In genomic region chr6:89145461-89145961, GRCh38 we compare ENCODE assay signal across 8 cellular contexts. TPM values are rescaled to one million over a fixed set of nuclear protein-coding genes. Genes with fewer than 3 reads are reported as not detected.
DNase-seq lines count a peak whose midpoint lies in the region; ATAC-seq and TF ChIP-seq lines count a peak whose summit lies in the region.

No MANE protein-coding gene starts in this region.

- peak overlapping the region; percentile 91 for H3K27ac Mint-ChIP-seq in type B pancreatic cell

- peak overlapping the region; percentile 74 for H3K27ac ChIP-seq in SK-N-MC
- H3K27ac ChIP-seq in ectodermal cell (ENCODE audit: insufficient read depth, low read depth, low read length, poor library complexity, severe bottlenecking): no peak overlapping the region

- H3K4me3 ChIP-seq in SK-N-MC: peak overlapping the region; percentile 93
- H3K4me3 ChIP-seq in ectodermal cell (ENCODE audit: insufficient read depth, low read depth, low read length): peak overlapping the region; percentile 61

- TF ChIP-seq CTCF in type B pancreatic cell (conservative IDR thresholded peaks at IDR 0.05): no peak

- H3K36me3 ChIP-seq in SK-N-MC (ENCODE audit: insufficient read depth, low read length) (peaks cover 17% of the 10 kb centered on the region), ectodermal cell (ENCODE audit: control insufficient read depth, insufficient read depth, low read length) (no peaks in the 10 kb centered on the region)

- H3K4me3 Mint-ChIP-seq in type B pancreatic cell: peak overlapping the region; percentile 93

- peaks cover 8% of the 10 kb centered on the region for H3K36me3 Mint-ChIP-seq in type B pancreatic cell

- peak overlapping the region; percentile 87 for H3K9ac ChIP-seq in SK-N-MC (ENCODE audit: insufficient read length)

- peaks cover 27% of the 10 kb centered on the region for H3K4me1 Mint-ChIP-seq in type B pancreatic cell (ENCODE audit: unreplicated experiment)

- DNase-seq in NCI-H2107 treated with DMSO at 0.1 percent for 48 hours (lab: John Stamatoyannopoulos, UW; ENCODE audit: unreplicated experiment) (peak; percentile 71), NCI-H2107 (lab: John Stamatoyannopoulos, UW) (no peak), SK-N-MC (ENCODE audit: low read depth, low spot score) (no peak), midbrain (lab: John Stamatoyannopoulos, UW) (peak; percentile 50), type B pancreatic cell (ENCODE audit: extremely low spot score, unreplicated experiment) (no peak)

- ATAC-seq in GM21360 (IDR thresholded peaks at IDR 0.05; ENCODE audit: unreplicated experiment) (peak; percentile 57), HG03565 (IDR thresholded peaks at IDR 0.05; ENCODE audit: unreplicated experiment) (peak; percentile 42)

- H3K4me1 ChIP-seq in ectodermal cell (ENCODE audit: control insufficient read depth, insufficient read depth, low read length): no peaks in the 10 kb centered on the region

- 20 to 22% methylated on average over 16 of the region's 16 CpGs for WGBS in ectodermal cell, 2 experiments

- H3K9me3 ChIP-seq in SK-N-MC (ENCODE audit: low read depth, low read length): no peaks in the 10 kb centered on the region
- no peaks in the 10 kb centered on the region for H3K9me3 ChIP-seq in ectodermal cell (ENCODE audit: control insufficient read depth, low read length)

- H3K27me3 ChIP-seq in ectodermal cell (ENCODE audit: control insufficient read depth, insufficient read depth, low read length, poor library complexity, severe bottlenecking): peaks cover 40% of the 10 kb centered on the region

- H3K27me3 Mint-ChIP-seq in type B pancreatic cell: no peaks in the 10 kb centered on the region

- H3K9me3 Mint-ChIP-seq in type B pancreatic cell: peaks cover 3% of the 10 kb centered on the region

RNA-seq across cellular contexts. Expression of gene PM20D2, which starts 0.3 kb away (rescaled TPM):
- polyA plus RNA-seq in ectodermal cell (2013, experiment 1 of 4): 12.0 TPM
- 9.9 TPM for polyA plus RNA-seq in ectodermal cell (2013, experiment 2 of 4)
- polyA plus RNA-seq in ectodermal cell (2013, experiment 3 of 4): 8.8 TPM
- 10.4 TPM for polyA plus RNA-seq in ectodermal cell (2013, experiment 4 of 4)
- 10.3 and 15.3 TPM in 2 replicates for total RNA-seq in type B pancreatic cell (ENCODE audit: low replicate concordance)

RNA-seq across cellular contexts. Expression of gene SRSF12, which starts 27.6 kb away (rescaled TPM):
- 21.6 TPM for polyA plus RNA-seq in ectodermal cell (2013, experiment 1 of 4)
- polyA plus RNA-seq in ectodermal cell (2013, experiment 2 of 4): 23.0 TPM
- 21.4 TPM for polyA plus RNA-seq in ectodermal cell (2013, experiment 3 of 4)
- polyA plus RNA-seq in ectodermal cell (2013, experiment 4 of 4): 21.0 TPM
- 3.9 and 10.5 TPM in 2 replicates for total RNA-seq in type B pancreatic cell (ENCODE audit: low replicate concordance)

Comparison
In these comparisons a context has a peak if more than half of its experiments do, and no peak if none do; other contexts are left out.
1. DNase-seq: peak in NCI-H2107 treated with DMSO at 0.1 percent for 48 hours (single experiment) and midbrain (single experiment); none in NCI-H2107 (single experiment), SK-N-MC (single experiment) and type B pancreatic cell (single experiment).